8 cellular contexts compared by ENCODE assay signal in the genomic region with DNA sequence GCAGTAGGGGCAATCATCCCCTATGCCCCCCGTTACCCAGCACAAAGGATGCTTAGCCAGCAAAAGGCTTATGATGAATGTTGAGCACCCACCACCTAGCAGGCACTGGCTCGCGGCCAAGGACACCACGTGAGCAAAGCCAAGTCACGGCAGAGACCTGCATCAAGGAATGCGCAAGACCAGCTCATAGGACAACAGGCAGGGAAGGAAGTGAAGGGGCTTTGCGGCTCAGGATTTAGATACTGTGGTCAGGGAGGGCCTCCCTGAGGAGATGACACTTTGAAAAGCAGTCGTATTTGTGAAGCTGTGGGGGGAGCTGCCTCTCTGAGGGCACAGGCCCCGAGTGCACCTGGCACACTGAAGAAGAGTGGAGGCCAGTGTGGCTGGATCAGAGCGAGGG. TPM values are rescaled to one million over a fixed set of nuclear protein-coding genes. Genes with fewer than 3 reads are reported as not detected.
DNase-seq lines count a peak whose midpoint lies in the region; ATAC-seq and TF ChIP-seq lines count a peak whose summit lies in the region.

No MANE protein-coding gene starts in this region.

- H3K36me3 ChIP-seq in gastroesophageal sphincter, result peaks cover 0 to 29% of the 10 kb centered on the region in 2 donors

- H3K4me3 ChIP-seq in gastroesophageal sphincter, result no peak overlapping the region

- no peaks in the 10 kb centered on the region for H3K9me3 ChIP-seq in gastroesophageal sphincter

- H3K27me3 ChIP-seq in gastroesophageal sphincter, result no peaks in the 10 kb centered on the region

- no peak for TF ChIP-seq CTCF in gastroesophageal sphincter (IDR thresholded peaks at IDR 0.05)

- H3K27ac ChIP-seq in gastroesophageal sphincter, result peak overlapping the region in 3 of 4 donors; percentile 18 to 77 (median 51)

- DNase-seq in ELR (ENCODE audit: low read depth), result peak; percentile 90
- peak; percentile 3 for DNase-seq in NCI-H510A treated with DMSO at 0.1 percent for 48 hours (lab: John Stamatoyannopoulos, UW)
- DNase-seq in activated T-cell treated with anti-CD3 and anti-CD28 coated beads, Interleukin-2, amount 50 U/mL, for 48 hours, result peak; percentile 69 to 74
- DNase-seq in stimulated activated CD4-positive, alpha-beta T cell treated with anti-CD3 and anti-CD28 coated beads, Interleukin-4, amount 100 ng/mL, for 4 hours, result peak; percentile 44 to 51
- no peak for DNase-seq in C1 segment of cervical spinal cord (lab: John Stamatoyannopoulos, UW)

- WGBS in gastroesophageal sphincter (ENCODE audit: low coverage in 1 of 2), 2 donors, result 46 to 86% methylated on average over 2 to 10 of the region's 10 CpGs

- ATAC-seq in gastroesophageal sphincter (no peak), HG03097 (IDR thresholded peaks at IDR 0.05; ENCODE audit: low FRiP score, unreplicated experiment) (no peak), GM18498 (IDR thresholded peaks at IDR 0.05; ENCODE audit: unreplicated experiment) (no peak)

- peaks cover 0 to 93% (median 29%) of the 10 kb centered on the region in 3 donors for H3K4me1 ChIP-seq in gastroesophageal sphincter

- TF ChIP-seq POLR2A in gastroesophageal sphincter (IDR thresholded peaks at IDR 0.05), result no peak

- no peak for TF ChIP-seq EP300 in gastroesophageal sphincter (IDR thresholded peaks at IDR 0.05)

RNA-seq across cellular contexts. Expression of gene SH2B3, which starts 32.8 kb away (rescaled TPM):
- 10 to 100 TPM; 17.0 to 33.1 (median 23.3) TPM for total RNA-seq in gastroesophageal sphincter

Comparison
In these comparisons a context has a peak if more than half of its experiments do, and no peak if none do; other contexts are left out.
1. DNase-seq: peak in ELR (single experiment), NCI-H510A treated with DMSO at 0.1 percent for 48 hours (single experiment), activated T-cell treated with anti-CD3 and anti-CD28 coated beads, Interleukin-2, amount 50 U/mL, for 48 hours (2 of 2) and stimulated activated CD4-positive, alpha-beta T cell treated with anti-CD3 and anti-CD28 coated beads, Interleukin-4, amount 100 ng/mL, for 4 hours (2 of 2); none in C1 segment of cervical spinal cord (0 of 14).